ENCODE assay signal across 14 cellular contexts in genomic region chr20:41242352-41242751, GRCh38.
A peak's percentile ranks its signal among the peaks of the same experiment; 100 is the strongest.
DNase-seq lines count a peak whose midpoint lies in the region; ATAC-seq and TF ChIP-seq lines count a peak whose summit lies in the region.
"Had no signal": no experiment of that assay in that cellular context is flagged by ENCODE, and none has a peak within 500 bp of the region (broad histone marks: within the 10 kb centered on the region; RNA-seq: fewer than 3 reads in every experiment).

No MANE protein-coding gene starts in this region.

- no peak overlapping the region for H3K4me3 Mint-ChIP-seq in activated naive CD8-positive, alpha-beta T cell

- TF ChIP-seq CTCF in dorsolateral prefrontal cortex (IDR thresholded peaks at IDR 0.05 in 54 of 56, conservative IDR thresholded peaks at IDR 0.05 in 2 of 56; ENCODE audit: low read depth in 1 of 56, partially characterized antibody in 56 of 56) (no peak), tibial artery (IDR thresholded peaks at IDR 0.05) (no peak)

- H3K27me3 Mint-ChIP-seq in activated naive CD8-positive, alpha-beta T cell: no peaks in the 10 kb centered on the region
- H3K27me3 Mint-ChIP-seq: IgD-negative memory B cell had no signal

- intact Hi-C loops in dorsolateral prefrontal cortex (cut with DNase I): loop anchor here (10.0 kb wide), 2 partner anchors 72 to 162 kb away; partner anchors contain the start of gene ZHX3 (in 1 of the 2)
- intact Hi-C loops in tibial artery (cut with DNase I; ENCODE audit: low total_unique reads): no loop called here

- no peaks in the 10 kb centered on the region for H3K9me3 ChIP-seq in KOPT-K1 (ENCODE audit: insufficient read depth, low read length, poor library complexity, severe bottlenecking)
- no peaks in the 10 kb centered on the region for H3K9me3 ChIP-seq in tibial artery
- H3K9me3 ChIP-seq: BE2C had no signal

- H3K4me1 ChIP-seq in tibial artery: peaks cover 5 to 68% (median 45%) of the 10 kb centered on the region in 4 donors
- H3K4me1 ChIP-seq: BE2C had no signal

- H3K27me3 ChIP-seq in dorsolateral prefrontal cortex (no peaks in the 10 kb centered on the region), tibial artery (no peaks in the 10 kb centered on the region)
- H3K27me3 ChIP-seq: BE2C had no signal

- no peak overlapping the region for H3K4me3 ChIP-seq in dorsolateral prefrontal cortex
- H3K4me3 ChIP-seq in tibial artery: no peak overlapping the region

- H3K36me3 ChIP-seq in KOPT-K1 (ENCODE audit: insufficient read depth, low read length) (no peaks in the 10 kb centered on the region), tibial artery (no peaks in the 10 kb centered on the region)
- H3K36me3 ChIP-seq: BE2C had no signal

- peaks cover 19% of the 10 kb centered on the region for H3K4me1 Mint-ChIP-seq in activated naive CD8-positive, alpha-beta T cell (ENCODE audit: low read depth)

- no peaks in the 10 kb centered on the region for H3K9me3 Mint-ChIP-seq in activated naive CD8-positive, alpha-beta T cell (ENCODE audit: low read depth)
- H3K9me3 Mint-ChIP-seq: IgD-negative memory B cell had no signal

- no peak for DNase-seq in dorsolateral prefrontal cortex
- no peak for DNase-seq in tibial artery
- DNase-seq in mucosa of gallbladder (ENCODE audit: low spot score): no peak
- DNase-seq: BE2C, DMS 273 treated with DMSO at 0.1 percent for 48 hours, NCI-H146, NCI-H2081 treated with DMSO at 0.1 percent for 48 hours, NCI-H2227 treated with DMSO at 0.1 percent for 48 hours, PC-3 had no signal

- ATAC-seq in GM21526 (IDR thresholded peaks at IDR 0.05; ENCODE audit: low FRiP score, unreplicated experiment) (no peak), HG02981 (IDR thresholded peaks at IDR 0.05; ENCODE audit: unreplicated experiment) (no peak)
- ATAC-seq: PC-3 had no signal

- peak overlapping the region; percentile 22 for H3K27ac Mint-ChIP-seq in activated naive CD8-positive, alpha-beta T cell
- H3K27ac Mint-ChIP-seq: IgD-negative memory B cell had no signal

- H3K36me3 Mint-ChIP-seq in activated naive CD8-positive, alpha-beta T cell: peaks cover 4% of the 10 kb centered on the region
- H3K36me3 Mint-ChIP-seq: IgD-negative memory B cell had no signal

- peak overlapping the region; percentile 8 for H3K27ac ChIP-seq in KOPT-K1 (ENCODE audit: low read depth, low read length, poor library complexity, severe bottlenecking)
- peak overlapping the region in 43 of 59 donors; percentile 1 to 99 (median 69) for H3K27ac ChIP-seq in dorsolateral prefrontal cortex
- H3K27ac ChIP-seq in tibial artery: peak overlapping the region; percentile 53 to 85

Comparison
In these comparisons a context has a peak if more than half of its experiments do, and no peak if none do; other contexts are left out.
1. H3K27ac ChIP-seq: peak in every context shown above with its lines; median percentile 69 in dorsolateral prefrontal cortex; 69 in tibial artery; 8 in KOPT-K1.